In the genomic region with DNA sequence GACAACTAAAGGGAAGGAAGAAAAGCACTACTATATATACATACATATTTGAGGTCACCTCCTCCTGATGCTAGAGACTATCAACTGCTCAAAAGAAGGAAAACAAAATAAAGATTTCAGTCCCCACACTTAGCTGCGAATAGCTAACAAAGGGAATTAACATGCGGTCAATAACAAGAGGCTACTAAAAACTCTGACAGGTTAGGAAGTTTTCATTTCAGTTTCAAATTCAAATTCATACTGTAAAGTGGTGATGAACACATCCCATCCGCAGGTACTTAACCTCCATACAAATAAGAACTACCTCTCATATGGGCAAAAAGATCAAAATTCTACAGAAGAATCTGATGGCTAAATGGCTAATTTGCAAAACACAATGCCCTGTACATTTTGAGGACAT, we compare ENCODE assay signal across 8 cellular contexts. TPM values are rescaled to one million over a fixed set of nuclear protein-coding genes. Genes with fewer than 3 reads are reported as not detected.
DNase-seq lines count a peak whose midpoint lies in the region; ATAC-seq and TF ChIP-seq lines count a peak whose summit lies in the region.

No MANE protein-coding gene starts in this region.

- DNase-seq in CD8-positive, alpha-beta T cell: no peak
- DNase-seq in NAMALWA (ENCODE audit: low spot score): peak; percentile 31
- no peak for DNase-seq in colonic mucosa
- no peak for DNase-seq in natural killer cell
- no peak for DNase-seq in HuH-7 (ENCODE audit: low spot score)
- no peak for DNase-seq in medulla oblongata (ENCODE audit: extremely low spot score)

- TF ChIP-seq CTCF in CD8-positive, alpha-beta T cell (IDR thresholded peaks at IDR 0.05): no peak
- TF ChIP-seq CTCF in colonic mucosa (IDR thresholded peaks at IDR 0.05) (no peak), natural killer cell (IDR thresholded peaks at IDR 0.05) (no peak)

- peak overlapping the region; percentile 86 for H3K27ac Mint-ChIP-seq in CD8-positive, alpha-beta T cell
- H3K27ac Mint-ChIP-seq in natural killer cell: peak overlapping the region; percentile 79 to 99

- no peaks in the 10 kb centered on the region for H3K9me3 Mint-ChIP-seq in CD8-positive, alpha-beta T cell
- H3K9me3 Mint-ChIP-seq in natural killer cell: no peaks in the 10 kb centered on the region

- H3K36me3 Mint-ChIP-seq in CD8-positive, alpha-beta T cell: peaks cover 36% of the 10 kb centered on the region
- H3K36me3 Mint-ChIP-seq in natural killer cell: no peaks in the 10 kb centered on the region

- CTCF ChIA-PET in CD8-positive, alpha-beta T cell (lab: Charles Lee): interaction anchor here (0.7 to 5.8 kb wide), 14 partner anchors 9 to 569 kb away, joined by 3 to 47 read pairs (median 4); no protein-coding TSS in a partner anchor

- intact Hi-C loops in CD8-positive, alpha-beta T cell (cut with DNase I, micrococcal nuclease): loop anchor here in 1 of 2 experiments (5.0 kb wide), 1 partner anchor 37 kb away; no protein-coding TSS in a partner anchor
- intact Hi-C loops in colonic mucosa (cut with DNase I): no loop called here
- intact Hi-C loops in natural killer cell (cut with micrococcal nuclease): loop anchor here (5.0 kb wide), 1 partner anchor 218 kb away; no protein-coding TSS in a partner anchor

- H3K4me3 ChIP-seq in CD8-positive, alpha-beta T cell (ENCODE audit: low read depth, low read length): peak overlapping the region; percentile 85
- H3K4me3 ChIP-seq in colonic mucosa: peak overlapping the region; percentile 86

- H3K9me3 ChIP-seq in CD8-positive, alpha-beta T cell (ENCODE audit: low read length): no peaks in the 10 kb centered on the region
- H3K9me3 ChIP-seq in colonic mucosa: no peaks in the 10 kb centered on the region

- H3K4me1 ChIP-seq in CD8-positive, alpha-beta T cell (ENCODE audit: insufficient read depth, low read length): peaks cover 46% of the 10 kb centered on the region
- H3K4me1 ChIP-seq in colonic mucosa: peaks cover 5% of the 10 kb centered on the region

- H3K4me3 Mint-ChIP-seq in CD8-positive, alpha-beta T cell: peak overlapping the region; percentile 97
- peak overlapping the region; percentile 97 for H3K4me3 Mint-ChIP-seq in natural killer cell

- no peaks in the 10 kb centered on the region for H3K36me3 ChIP-seq in CD8-positive, alpha-beta T cell (ENCODE audit: insufficient read depth, low read length)
- no peaks in the 10 kb centered on the region for H3K36me3 ChIP-seq in colonic mucosa

- peaks cover 48% of the 10 kb centered on the region for H3K4me1 Mint-ChIP-seq in CD8-positive, alpha-beta T cell (ENCODE audit: low read depth)
- peaks cover 43 to 55% of the 10 kb centered on the region in 2 donors for H3K4me1 Mint-ChIP-seq in natural killer cell

- peak overlapping the region; percentile 74 for H3K27ac ChIP-seq in CD8-positive, alpha-beta T cell (ENCODE audit: low read depth, low read length)
- H3K27ac ChIP-seq in colonic mucosa: peak overlapping the region; percentile 2

- peak overlapping the region in 1 of 2 donors; percentile 38 for H3K9ac ChIP-seq in colonic mucosa (ENCODE audit: low read depth in 2 of 2, low read length in 2 of 2)

- no peak for ATAC-seq in CD8-positive, alpha-beta T cell
- ATAC-seq in natural killer cell: no peak
- ATAC-seq in GM18873 (IDR thresholded peaks at IDR 0.05; ENCODE audit: low FRiP score, unreplicated experiment): no peak
- no peak for ATAC-seq in HG03159 (IDR thresholded peaks at IDR 0.05; ENCODE audit: unreplicated experiment)

- POLR2A ChIA-PET in CD8-positive, alpha-beta T cell (lab: Charles Lee): interaction anchor here (0.9 to 6.9 kb wide), 9 partner anchors 11 to 544 kb away, joined by 3 to 132 read pairs (median 3); a partner anchor contains a TSS

- no peaks in the 10 kb centered on the region for H3K27me3 ChIP-seq in CD8-positive, alpha-beta T cell (ENCODE audit: insufficient read depth, low read length)
- no peaks in the 10 kb centered on the region for H3K27me3 ChIP-seq in colonic mucosa

- H3K27me3 Mint-ChIP-seq in CD8-positive, alpha-beta T cell (ENCODE audit: low read depth): no peaks in the 10 kb centered on the region
- H3K27me3 Mint-ChIP-seq in natural killer cell (ENCODE audit: low read depth in 2 of 2): no peaks in the 10 kb centered on the region

RNA-seq across cellular contexts. Expression of a gene that starts 2.6 kb away (rescaled TPM):
- total RNA-seq in CD8-positive, alpha-beta T cell: 100 to 1,000 TPM; 276 to 290 TPM
- 100 to 1,000 TPM in 1 of 2 donors, 10 to 100 TPM in 1; 96.1 to 134 TPM for total RNA-seq in colonic mucosa
- 100 to 1,000 TPM; 219 to 244 (median 237) TPM for total RNA-seq in natural killer cell
